In genomic region chr2:158486150-158486969, GRCh38 we compare ENCODE assay signal across 20 cellular contexts. TPM values are rescaled to one million over a fixed set of nuclear protein-coding genes. Genes with fewer than 3 reads are reported as not detected.
A peak's percentile ranks its signal among the peaks of the same experiment; 100 is the strongest.
DNase-seq lines count a peak whose midpoint lies in the region; FAIRE-seq and TF ChIP-seq lines count a peak whose summit lies in the region.
"Had no signal": no experiment of that assay in that cellular context is flagged by ENCODE, and none has a peak within 500 bp of the region (broad histone marks: within the 10 kb centered on the region; RNA-seq: fewer than 3 reads in every experiment).

No MANE protein-coding gene starts in this region.

- H3K9me3 Mint-ChIP-seq in MCF 10A (ENCODE audit: unreplicated experiment) (no peaks in the 10 kb centered on the region), brain (no peaks in the 10 kb centered on the region)
- H3K9me3 Mint-ChIP-seq: natural killer cell treated with Interleukin-12 subunit alpha and Interleukin-12 subunit beta and Interleukin-15 and Interleukin-18, amount 100 ng/mL, for 72 hours; stimulated activated naive CD8-positive, alpha-beta T cell treated with anti-CD3 and anti-CD28 coated beads, Interleukin-15, Interleukin-2, amounts not matched to agents 100 ng/mL and 50 ng/mL, for 24 hours had no signal

- peaks cover 4% of the 10 kb centered on the region for H3K9me1 ChIP-seq in keratinocyte (ENCODE audit: control insufficient read depth, extremely low read depth, insufficient read depth, low read length)

- CTCF ChIA-PET in MCF 10A (lab: Yijun Ruan, JAX), result interaction anchor here (0.8 to 1.4 kb wide), 2 partner anchors 21 kb away, joined by 3 to 4 read pairs; no protein-coding TSS in a partner anchor

- peaks cover 4% of the 10 kb centered on the region for H3K36me3 Mint-ChIP-seq in MCF 10A (ENCODE audit: insufficient read depth, unreplicated experiment)
- peaks cover 12% of the 10 kb centered on the region for H3K36me3 Mint-ChIP-seq in brain
- H3K36me3 Mint-ChIP-seq: natural killer cell treated with Interleukin-12 subunit alpha and Interleukin-12 subunit beta and Interleukin-15 and Interleukin-18, amount 100 ng/mL, for 72 hours had no signal

- no peaks in the 10 kb centered on the region for H3K4me1 ChIP-seq in breast epithelium
- H3K4me1 ChIP-seq in keratinocyte (ENCODE audit: control insufficient read depth, extremely low read depth, insufficient read depth, low read length), result peaks cover 24% of the 10 kb centered on the region
- H3K4me1 ChIP-seq: BE2C had no signal

- no peak for FAIRE-seq in keratinocyte (lab: Jason Lieb, UNC)

- no TSS peak for BruUV-seq in MCF 10A (replicated peaks; lab: Mats Ljungman, UMichigan)

- in situ Hi-C loops in GM13976 (cut with MboI; ENCODE audit: low sequenced_read_pairs, unreplicated experiment), result no loop called here

- TF ChIP-seq POLR2A in breast epithelium (IDR thresholded peaks at IDR 0.05), result no peak

- H3K27me3 ChIP-seq in breast epithelium (no peaks in the 10 kb centered on the region), keratinocyte (ENCODE audit: control insufficient read depth, extremely low read depth, insufficient read depth, low read length) (no peaks in the 10 kb centered on the region)
- H3K27me3 ChIP-seq: BE2C, upper lobe of left lung had no signal

- intact Hi-C loops in MCF 10A (cut with micrococcal nuclease), result no loop called here
- intact Hi-C loops in breast epithelium (cut with DNase I; ENCODE audit: low total_unique reads), result no loop called here

- TF ChIP-seq CTCF in MCF 10A (IDR thresholded peaks at IDR 0.05; ENCODE audit: unreplicated experiment) (no peak), breast epithelium (IDR thresholded peaks at IDR 0.05) (no peak), brain (conservative IDR thresholded peaks at IDR 0.05) (no peak), keratinocyte (optimal IDR thresholded peaks at IDR 0.05 in 1 of 3, IDR thresholded peaks at IDR 0.05 in 1 of 3, conservative IDR thresholded peaks at IDR 0.05 in 1 of 3; ENCODE audit: extremely low read depth in 1 of 3, insufficient read depth in 2 of 3, low read length in 3 of 3) (no peak), GM13976 (IDR thresholded peaks at IDR 0.05; ENCODE audit: borderline replicate concordance, control extremely low read depth, extremely low read depth, insufficient read depth, missing control alignments) (no peak)

- DNase-seq in MCF 10A (ENCODE audit: unreplicated experiment) (peak; percentile 20), breast epithelium (ENCODE audit: low spot score in 2 of 2) (no peak), keratinocyte (ENCODE audit: low read depth, low spot score) (no peak), NCI-H1417 (lab: John Stamatoyannopoulos, UW) (no peak), T-helper 1 cell (no peak), GM13976 (ENCODE audit: low spot score) (no peak)
- DNase-seq in stimulated activated CD4-positive, alpha-beta T cell treated with anti-CD3 and anti-CD28 coated beads, Interleukin-1b, Interleukin-23, amount 100 ng/mL, for 48 hours, result no peak
- DNase-seq: activated CD4-positive, alpha-beta T cell treated with anti-CD3 and anti-CD28 coated beads for 48 hours; activated effector memory CD4-positive, alpha-beta T cell treated with Interleukin-2 at 50 U/mL for 16 hours; BE2C; COR-L47; effector memory CD4-positive, alpha-beta T cell; left cardiac atrium; NCI-H1694 treated with DMSO at 0.1 percent for 48 hours; SHP77; upper lobe of left lung had no signal

- no peak overlapping the region for H3K4me3 ChIP-seq in breast epithelium
- H3K4me3 ChIP-seq in keratinocyte (ENCODE audit: control insufficient read depth in 2 of 3, extremely low read depth in 1 of 3, insufficient read depth in 2 of 3, low read depth in 1 of 3, low read length in 3 of 3), result no peak overlapping the region
- H3K4me3 ChIP-seq: skin epidermis, upper lobe of left lung had no signal

- dilution Hi-C loops in keratinocyte (cut with MboI; ENCODE audit: extremely low pct_ligation_motif_present, low sequenced_read_pairs), result no loop called here

- peaks cover 85% of the 10 kb centered on the region for H3K79me2 ChIP-seq in keratinocyte (ENCODE audit: control insufficient read depth, insufficient read depth, low read length)

- H3K27ac ChIP-seq in breast epithelium (peak overlapping the region in 1 of 2 donors; percentile 20), keratinocyte (ENCODE audit: control insufficient read depth, insufficient read depth, low read length) (peak overlapping the region; percentile 42)
- H3K27ac ChIP-seq: upper lobe of left lung had no signal

- H3K4me1 Mint-ChIP-seq in MCF 10A (ENCODE audit: insufficient read depth, unreplicated experiment), result peaks cover 50% of the 10 kb centered on the region
- H3K4me1 Mint-ChIP-seq in brain, result peaks cover 63% of the 10 kb centered on the region

- no peak overlapping the region for H2AFZ ChIP-seq in keratinocyte (ENCODE audit: control insufficient read depth, low read length)

- H3K4me2 ChIP-seq in keratinocyte (ENCODE audit: control insufficient read depth, extremely low read depth, insufficient read depth, low read depth, low read length), result peak overlapping the region; percentile 42

- H3K27me3 Mint-ChIP-seq in MCF 10A (ENCODE audit: insufficient read depth, unreplicated experiment), result no peaks in the 10 kb centered on the region
- H3K27me3 Mint-ChIP-seq in brain, result no peaks in the 10 kb centered on the region
- H3K27me3 Mint-ChIP-seq: natural killer cell treated with Interleukin-12 subunit alpha and Interleukin-12 subunit beta and Interleukin-15 and Interleukin-18, amount 100 ng/mL, for 72 hours; stimulated activated naive CD8-positive, alpha-beta T cell treated with anti-CD3 and anti-CD28 coated beads, Interleukin-15, Interleukin-2, amounts not matched to agents 100 ng/mL and 50 ng/mL, for 24 hours had no signal

- H3K36me3 ChIP-seq in breast epithelium (no peaks in the 10 kb centered on the region), keratinocyte (ENCODE audit: control insufficient read depth in 2 of 2, extremely low read depth in 1 of 2, insufficient read depth in 2 of 2, low read length in 2 of 2) (no peaks in the 10 kb centered on the region)
- H3K36me3 ChIP-seq: BE2C, upper lobe of left lung had no signal

- POLR2A ChIA-PET in MCF 10A (lab: Yijun Ruan, JAX), result interaction anchor here (0.6 to 4.3 kb wide), 5 partner anchors 11 to 480 kb away, joined by 3 to 24 read pairs (median 10); partner anchors contain the start of genes CCDC148 and PKP4

- H4K20me1 ChIP-seq in keratinocyte (ENCODE audit: control insufficient read depth, extremely low read depth, insufficient read depth, low read length), result no peaks in the 10 kb centered on the region

- H3K27ac Mint-ChIP-seq in MCF 10A (ENCODE audit: low read depth, unreplicated experiment), result no peak overlapping the region
- peak overlapping the region in 3 of 5 experiments; percentile 22 to 44 (median 35) for H3K27ac Mint-ChIP-seq in brain
- H3K27ac Mint-ChIP-seq: natural killer cell treated with Interleukin-12 subunit alpha and Interleukin-12 subunit beta and Interleukin-15 and Interleukin-18, amount 100 ng/mL, for 72 hours; stimulated activated naive CD8-positive, alpha-beta T cell treated with anti-CD3 and anti-CD28 coated beads, Interleukin-15, Interleukin-2, amounts not matched to agents 100 ng/mL and 50 ng/mL, for 24 hours had no signal

- H3K4me3 Mint-ChIP-seq in MCF 10A (ENCODE audit: unreplicated experiment) (no peak overlapping the region), brain (peak overlapping the region in 1 of 5 experiments; percentile 30)
- H3K4me3 Mint-ChIP-seq: natural killer cell treated with Interleukin-12 subunit alpha and Interleukin-12 subunit beta and Interleukin-15 and Interleukin-18, amount 100 ng/mL, for 72 hours; stimulated activated naive CD8-positive, alpha-beta T cell treated with anti-CD3 and anti-CD28 coated beads, Interleukin-15, Interleukin-2, amounts not matched to agents 100 ng/mL and 50 ng/mL, for 24 hours had no signal

- no peak overlapping the region for H3K9ac ChIP-seq in keratinocyte (ENCODE audit: control insufficient read depth, extremely low read depth, insufficient read depth, low read length)

- H3K9me3 ChIP-seq in breast epithelium (no peaks in the 10 kb centered on the region), keratinocyte (ENCODE audit: control insufficient read depth, low read depth, low read length) (no peaks in the 10 kb centered on the region)
- H3K9me3 ChIP-seq: BE2C, upper lobe of left lung had no signal

RNA-seq across cellular contexts. Expression of gene PKP4, which starts 29.6 kb away (rescaled TPM):
- total RNA-seq in MCF 10A (2022) (62.3 and 63.7 TPM in 2 replicates), breast epithelium (100 to 1,000 TPM in 2 of 3 donors, 10 to 100 TPM in 1; 62.1 to 138 (median 121) TPM)
- polyA plus RNA-seq in brain (ENCODE audit: insufficient read depth, low read depth, low replicate concordance) (76.0 TPM), keratinocyte (31.1 to 43.8 TPM (median 39.0 TPM) in 3 replicates)
- polyA plus RNA-seq in keratinocyte (2011; ENCODE audit: low read depth), result 49.2 TPM
- 23.4 and 41.6 TPM in 2 replicates for polyA plus RNA-seq in keratinocyte (2011; cell fraction: cytosol; rRNA removed)
- 66.4 and 70.5 TPM in 2 replicates for polyA plus RNA-seq in keratinocyte (2011; cell fraction: nucleus; rRNA removed)
- 27.0 and 31.2 TPM in 2 replicates for polyA plus RNA-seq in keratinocyte (2012; ENCODE audit: low replicate concordance)
- 58.2 to 101 TPM (median 94.1 TPM) in 3 replicates for polyA minus RNA-seq in keratinocyte
- 47.8 TPM for polyA minus RNA-seq in keratinocyte (2011; cell fraction: cytosol; rRNA and poly(A)+ RNA removed)
- polyA minus RNA-seq in keratinocyte (2011; cell fraction: nucleus; rRNA and poly(A)+ RNA removed), result 53.1 and 83.2 TPM in 2 replicates

RNA-seq across cellular contexts. Expression of gene CCDC148, which starts 29.8 kb away (rescaled TPM):
- total RNA-seq in MCF 10A (2022) (0.51 and 0.96 TPM in 2 replicates), breast epithelium (1 to 10 TPM; 1.4 to 9.8 (median 4.6) TPM)
- polyA plus RNA-seq in brain (ENCODE audit: insufficient read depth, low read depth, low replicate concordance) (0.64 TPM), keratinocyte (0.13 to 0.39 TPM (median 0.14 TPM) in 3 replicates)
- 0.46 TPM for polyA plus RNA-seq in keratinocyte (2011; ENCODE audit: low read depth)
- polyA plus RNA-seq in keratinocyte (2011; cell fraction: cytosol; rRNA removed), result 0.21 and 0.39 TPM in 2 replicates
- 0.28 and 0.29 TPM in 2 replicates for polyA plus RNA-seq in keratinocyte (2011; cell fraction: nucleus; rRNA removed)
- polyA plus RNA-seq in keratinocyte (2012; ENCODE audit: low replicate concordance), result 0.06 and 0.29 TPM in 2 replicates
- 0.58 to 1.1 TPM in 2 of 3 replicates, not detected in the other for polyA minus RNA-seq in keratinocyte
- polyA minus RNA-seq in keratinocyte (2011; cell fraction: cytosol; rRNA and poly(A)+ RNA removed), result not detected
- 0.85 and 1.3 TPM in 2 replicates for polyA minus RNA-seq in keratinocyte (2011; cell fraction: nucleus; rRNA and poly(A)+ RNA removed)
- total RNA-seq: natural killer cell treated with Interleukin-12 subunit alpha and Interleukin-12 subunit beta and Interleukin-15 and Interleukin-18, amount 100 ng/mL, for 72 hours had no signal
